ENCODE assay signal across 8 cellular contexts in genomic region chr17:15849054-15849453, GRCh38.
A peak's percentile ranks its signal among the peaks of the same experiment; 100 is the strongest.
DNase-seq lines count a peak whose midpoint lies in the region; ATAC-seq, FAIRE-seq and TF ChIP-seq lines count a peak whose summit lies in the region.
"Not testable (repeated sequence)": the region's sequence is repeated elsewhere in the genome, so short reads cannot be mapped to it uniquely, and the experiment has no call there.

No MANE protein-coding gene starts in this region.

- not testable (repeated sequence) for H3K27ac ChIP-seq in HepG2 (ENCODE audit: extremely low read length, insufficient read depth, low read length)

- H3K4me1 ChIP-seq in HepG2 (ENCODE audit: insufficient read depth, low read length): peaks cover 18% of the 10 kb centered on the region

- in situ Hi-C loops in ACHN (cut with HindIII; ENCODE audit: low pct_ligation_motif_present, low pct_unique_long_range_greater_than_20kb, low sequenced_read_pairs): not testable (repeated sequence)
- in situ Hi-C loops in HepG2 (cut with HindIII; ENCODE audit: extremely low pct_ligation_motif_present, low pct_unique_long_range_greater_than_20kb): loop anchor here (25.0 kb wide), 1 partner anchor 88 kb away; the partner anchor contains the start of gene ADORA2B

- FAIRE-seq in HepG2 (lab: Jason Lieb, UNC): not testable (repeated sequence)

- H3K9me3 ChIP-seq in HepG2 (ENCODE audit: low read length): not testable (repeated sequence)

- TF ChIP-seq POLR2A in erythroblast (IDR thresholded peaks at IDR 0.05; ENCODE audit: low read length); HepG2 (IDR thresholded peaks at IDR 0.05; ENCODE audit: insufficient read depth in 1 of 2, low read depth in 2 of 2, low read length in 2 of 2): not testable (repeated sequence)

- H4K20me1 ChIP-seq in HepG2 (ENCODE audit: insufficient read depth, low read length): not testable (repeated sequence)

- not testable (repeated sequence) for H3K9ac ChIP-seq in HepG2 (ENCODE audit: insufficient read depth, low read depth, low read length)

- TF ChIP-seq EP300 in HepG2 (IDR thresholded peaks at IDR 0.05; ENCODE audit: low read depth in 2 of 2, low read length in 2 of 2); HepG2 (CRISPR knock-in tag; IDR thresholded peaks at IDR 0.05; ENCODE audit: borderline replicate concordance): not testable (repeated sequence)

- not testable (repeated sequence) for H3K4me1 Mint-ChIP-seq in WTC11

- 27% methylated on average over 6 of the region's 6 CpGs for WGBS in HepG2 (ENCODE audit: low lambda C conversion rate)

- not testable (repeated sequence) for H3K4me3 Mint-ChIP-seq in WTC11

- ATAC-seq in GM19351 (IDR thresholded peaks at IDR 0.05; ENCODE audit: unreplicated experiment): peak; percentile 49
- ATAC-seq in WTC11: peak; percentile 98
- peak; percentile 88 for ATAC-seq in HepG2

- not testable (repeated sequence) for H3K4me3 ChIP-seq in HepG2 (replicated peaks in 1 of 3; ENCODE audit: insufficient read depth in 1 of 3, low read depth in 2 of 3, low read length in 3 of 3)

- not testable (repeated sequence) for H3K36me3 Mint-ChIP-seq in WTC11

- peak; percentile 28; the same call in 1 of the 2 replicates for TF ChIP-seq CTCF in WTC11 (IDR thresholded peaks at IDR 0.05)
- peak; percentile 54 for TF ChIP-seq CTCF in HepG2 (CRISPR knock-in tag; IDR thresholded peaks at IDR 0.05)

- H3K36me3 ChIP-seq in HepG2 (replicated peaks in 1 of 2; ENCODE audit: control insufficient read depth in 1 of 2, insufficient read depth in 2 of 2, low read length in 2 of 2): not testable (repeated sequence)

- not testable (repeated sequence) for H3K27me3 ChIP-seq in HepG2 (ENCODE audit: control insufficient read depth in 1 of 2, insufficient read depth in 2 of 2, low read length in 2 of 2)

- CTCF ChIA-PET in WTC11 (lab: Charles Lee); HepG2 (lab: Yijun Ruan, JAX; ENCODE audit: low intra/inter-chr PET ratio, low total read pairs): not testable (repeated sequence)

- TF ChIP-seq RAD21 in HepG2 (CRISPR knock-in tag; IDR thresholded peaks at IDR 0.05): not testable (repeated sequence)

- not testable (repeated sequence) for BruUV-seq in HepG2 (replicated peaks; lab: Mats Ljungman, UMichigan)

- not testable (repeated sequence) for H3K27me3 Mint-ChIP-seq in WTC11 (ENCODE audit: low read depth)

- not testable (repeated sequence) for H2AFZ ChIP-seq in HepG2 (ENCODE audit: low read length)

- DNase-seq in ACHN: peak; percentile 37
- DNase-seq in NCI-H460 (ENCODE audit: extremely low read depth, low read depth): peak; percentile 38
- DNase-seq in WTC11 (ENCODE audit: low spot score): peak; percentile 65
- DNase-seq in activated naive CD4-positive, alpha-beta T cell treated with Interleukin-2 at 50 U/mL for 16 hours: peak; percentile 64
- peak; percentile 52 to 68 for DNase-seq in erythroblast (lab: John Stamatoyannopoulos, UW)
- DNase-seq in HepG2 (ENCODE audit: low spot score): peak; percentile 10
- DNase-seq in stimulated activated CD4-positive, alpha-beta T cell treated with anti-CD3 and anti-CD28 coated beads, Interleukin-2, amount 100 ng/mL, for 24 hours: peak; percentile 68 to 73

- intact Hi-C loops in HepG2 (cut with micrococcal nuclease; ENCODE audit: unreplicated experiment): not testable (repeated sequence)

- H3K9me3 Mint-ChIP-seq in WTC11: not testable (repeated sequence)

- H3K79me2 ChIP-seq in HepG2 (ENCODE audit: insufficient read depth, low read length): not testable (repeated sequence)

- H3K27ac Mint-ChIP-seq in WTC11: not testable (repeated sequence)

- POLR2A ChIA-PET in WTC11 (lab: Charles Lee); HepG2 (lab: Yijun Ruan, JAX): not testable (repeated sequence)

- not testable (repeated sequence) for H3K4me2 ChIP-seq in HepG2 (ENCODE audit: low read depth, low read length)

TF ChIP-seq in HepG2, 621 proteins besides CTCF, POLR2A, EP300 and RAD21:
- TF ChIP-seq STAG1 (CRISPR knock-in tag; IDR thresholded peaks at IDR 0.05) (peak; percentile 61), SMC3 (IDR thresholded peaks at IDR 0.05; ENCODE audit: low read length) (peak; percentile 37; the same call in 1 of the 2 replicates)

Comparison
In these comparisons a context has a peak if more than half of its experiments do, and no peak if none do; other contexts are left out.
1. DNase-seq: peak in every context shown above with its lines; median percentile 70 in stimulated activated CD4-positive, alpha-beta T cell treated with anti-CD3 and anti-CD28 coated beads, Interleukin-2, amount 100 ng/mL, for 24 hours; 65 in WTC11; 64 in activated naive CD4-positive, alpha-beta T cell treated with Interleukin-2 at 50 U/mL for 16 hours; 60 in erythroblast; 38 in NCI-H460; 37 in ACHN; 10 in HepG2.